In genomic region chr10:86007171-86007570, GRCh38 we compare ENCODE assay signal across 6 cellular contexts.
"Had no signal": no experiment of that assay in that cellular context is flagged by ENCODE, and none has a peak within 500 bp of the region (broad histone marks: within the 10 kb centered on the region; RNA-seq: fewer than 3 reads in every experiment).

No MANE protein-coding gene starts in this region.

- H3K4me3 ChIP-seq: GM23338 had no signal

- H2AFZ ChIP-seq: GM23338 had no signal

- H3K4me2 ChIP-seq: GM23338 had no signal

- H3K27ac ChIP-seq: HL-60 had no signal

- DNase-seq: H9, HCEC 1CT, KBM-7 had no signal

- ATAC-seq: GM23338, HepG2 had no signal
